8 cellular contexts compared by ENCODE assay signal in the genomic region with DNA sequence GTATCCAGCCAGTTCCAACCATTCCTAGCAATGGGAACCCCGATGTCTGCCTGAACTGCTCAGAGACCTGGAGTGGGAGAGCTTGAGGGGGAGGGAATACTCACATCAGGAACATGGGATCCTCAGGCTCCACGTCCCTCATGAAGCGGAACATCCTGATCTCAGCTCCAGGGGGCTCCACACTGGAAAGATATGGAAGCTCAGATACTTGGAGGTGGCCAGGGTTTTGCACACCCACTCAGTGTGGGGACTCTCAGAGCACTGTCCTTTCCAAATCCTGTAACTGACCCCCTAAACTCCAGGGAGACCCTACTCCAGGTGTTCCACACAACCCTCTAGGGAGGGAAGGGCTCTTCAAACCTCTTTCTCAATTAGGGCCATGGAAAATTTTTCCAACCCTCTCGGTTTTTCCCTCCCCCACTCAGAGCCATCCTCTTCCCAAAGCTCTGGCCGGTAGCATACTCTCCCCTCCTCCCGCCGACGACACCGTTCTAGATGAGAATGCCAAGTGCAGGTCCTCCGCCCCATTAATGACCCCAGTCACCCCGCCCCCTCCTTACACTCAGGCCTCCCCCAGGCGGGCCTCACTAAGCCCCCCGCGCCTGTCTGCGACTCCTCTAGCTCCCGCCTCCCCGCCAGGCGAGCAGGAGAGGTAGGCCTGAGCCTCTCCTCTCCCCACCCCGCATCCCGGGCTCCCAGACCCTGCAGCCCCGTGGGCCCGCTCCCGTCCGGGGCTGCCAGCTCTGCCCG. TPM values are rescaled to one million over a fixed set of nuclear protein-coding genes. Genes with fewer than 3 reads are reported as not detected.
DNase-seq lines count a peak whose midpoint lies in the region; ATAC-seq and TF ChIP-seq lines count a peak whose summit lies in the region.

No MANE protein-coding gene starts in this region.

- TSS peak; percentile 46 for BruUV-seq in PC-3 (replicated peaks; lab: Mats Ljungman, UMichigan)

- H3K9ac ChIP-seq in PC-3 (ENCODE audit: low read length) = peak overlapping the region; percentile 97

- peak; percentile 45 for DNase-seq in Ammon's horn (ENCODE audit: low spot score)
- peak; percentile 52 for DNase-seq in H4 (ENCODE audit: low spot score)
- DNase-seq in PC-3 = peak; percentile 17
- DNase-seq in central memory CD8-positive, alpha-beta T cell (ENCODE audit: low spot score in 2 of 2) = no peak
- peak; percentile 84 for DNase-seq in left kidney (ENCODE audit: low read depth, low spot score)
- no peak for DNase-seq in GM13976 (ENCODE audit: low spot score)
- DNase-seq in NCI-H2196 treated with DMSO at 0.1 percent for 48 hours (lab: John Stamatoyannopoulos, UW; ENCODE audit: unreplicated experiment) = no peak

- peaks cover 27% of the 10 kb centered on the region for H3K4me1 Mint-ChIP-seq in central memory CD8-positive, alpha-beta T cell
- H3K4me1 Mint-ChIP-seq in stimulated activated memory B cell treated with anti-CD40 and anti-IgM and Interleukin-4, amounts not matched to agents 10 μg/mL and 1 μg/mL and 100 μg/mL, for 72 hours = peaks cover 36% of the 10 kb centered on the region

- H3K27me3 Mint-ChIP-seq in central memory CD8-positive, alpha-beta T cell = no peaks in the 10 kb centered on the region
- no peaks in the 10 kb centered on the region for H3K27me3 Mint-ChIP-seq in stimulated activated memory B cell treated with anti-CD40 and anti-IgM and Interleukin-4, amounts not matched to agents 10 μg/mL and 1 μg/mL and 100 μg/mL, for 72 hours

- peaks cover 12% of the 10 kb centered on the region for H3K4me1 ChIP-seq in PC-3 (ENCODE audit: insufficient read depth, low read length)

- in situ Hi-C loops in GM13976 (cut with MboI; ENCODE audit: low sequenced_read_pairs, unreplicated experiment) = loop anchor here (10.0 kb wide), 1 partner anchor 72 kb away; a partner anchor contains a TSS

- H3K36me3 ChIP-seq in PC-3 (ENCODE audit: low read depth, low read length) = peaks cover 14% of the 10 kb centered on the region; the same call in 1 of the 2 replicates

- no peaks in the 10 kb centered on the region for H3K9me3 Mint-ChIP-seq in central memory CD8-positive, alpha-beta T cell
- no peaks in the 10 kb centered on the region for H3K9me3 Mint-ChIP-seq in stimulated activated memory B cell treated with anti-CD40 and anti-IgM and Interleukin-4, amounts not matched to agents 10 μg/mL and 1 μg/mL and 100 μg/mL, for 72 hours

- POLR2A ChIA-PET in PC-3 (lab: Charles Lee; ENCODE audit: unreplicated experiment) = interaction anchor here (0.6 to 1.9 kb wide), 4 partner anchors 13 to 63 kb away, joined by 4 to 14 read pairs (median 9); a partner anchor contains a TSS

- CTCF ChIA-PET in PC-3 (lab: Charles Lee) = interaction anchor here (0.6 to 1.8 kb wide), 6 partner anchors 10 to 56 kb away, joined by 3 to 24 read pairs (median 4); a partner anchor contains a TSS

- no peaks in the 10 kb centered on the region for H3K9me3 ChIP-seq in PC-3 (ENCODE audit: low read length)

- no peaks in the 10 kb centered on the region for H3F3A ChIP-seq in PC-3 (ENCODE audit: low read length, unreplicated experiment)

- peaks cover 4% of the 10 kb centered on the region; the same call in 1 of the 2 replicates for H4K20me1 ChIP-seq in PC-3 (ENCODE audit: low read length)

- intact Hi-C loops in PC-3 (cut with micrococcal nuclease) = loop anchor here (2.0 to 5.0 kb wide), 2 partner anchors 14 to 100 kb away; a partner anchor contains a TSS

- no peak; the same call in 1 of the 2 replicates for ATAC-seq in PC-3
- ATAC-seq in central memory CD8-positive, alpha-beta T cell (replicated peaks; ENCODE audit: extremely low read depth, poor library complexity, severe bottlenecking) = peak; percentile 1
- peak; percentile 1 for ATAC-seq in stimulated activated memory B cell treated with anti-CD40 and anti-IgM and Interleukin-4, amounts not matched to agents 10 μg/mL and 1 μg/mL and 100 μg/mL, for 72 hours

- peak; percentile 44 for TF ChIP-seq CTCF in PC-3 (conservative IDR thresholded peaks at IDR 0.05; ENCODE audit: low read depth, low read length)
- no peak for TF ChIP-seq CTCF in GM13976 (IDR thresholded peaks at IDR 0.05; ENCODE audit: borderline replicate concordance, control extremely low read depth, extremely low read depth, insufficient read depth, missing control alignments)

- peak overlapping the region; percentile 95 for H3K27ac Mint-ChIP-seq in central memory CD8-positive, alpha-beta T cell (ENCODE audit: low read depth)
- peak overlapping the region; percentile 98 for H3K27ac Mint-ChIP-seq in stimulated activated memory B cell treated with anti-CD40 and anti-IgM and Interleukin-4, amounts not matched to agents 10 μg/mL and 1 μg/mL and 100 μg/mL, for 72 hours

- H3K36me3 Mint-ChIP-seq in central memory CD8-positive, alpha-beta T cell (ENCODE audit: insufficient read depth) = peaks cover 31% of the 10 kb centered on the region
- peaks cover 42% of the 10 kb centered on the region for H3K36me3 Mint-ChIP-seq in stimulated activated memory B cell treated with anti-CD40 and anti-IgM and Interleukin-4, amounts not matched to agents 10 μg/mL and 1 μg/mL and 100 μg/mL, for 72 hours

- H3K4me3 ChIP-seq in PC-3 (ENCODE audit: low read length) = peak overlapping the region; percentile 91

- H3K27me3 ChIP-seq in PC-3 (ENCODE audit: low read length) = no peaks in the 10 kb centered on the region

- peak overlapping the region; percentile 95 for H3K4me3 Mint-ChIP-seq in central memory CD8-positive, alpha-beta T cell
- peak overlapping the region; percentile 94 for H3K4me3 Mint-ChIP-seq in stimulated activated memory B cell treated with anti-CD40 and anti-IgM and Interleukin-4, amounts not matched to agents 10 μg/mL and 1 μg/mL and 100 μg/mL, for 72 hours

- H3K79me2 ChIP-seq in PC-3 (ENCODE audit: low read length) = peaks cover 23% of the 10 kb centered on the region

- H3K9me2 ChIP-seq in PC-3 (replicated peaks; ENCODE audit: low read length) = no peaks in the 10 kb centered on the region

- H3K4me2 ChIP-seq in PC-3 (ENCODE audit: low read length) = peak overlapping the region; percentile 99

- H3K27ac ChIP-seq in PC-3 (ENCODE audit: low read length) = peak overlapping the region; percentile 89

- peak overlapping the region; percentile 96 for H2AFZ ChIP-seq in PC-3 (ENCODE audit: low read length)

RNA-seq across cellular contexts. Expression of a gene that starts 0.6 kb away (rescaled TPM):
- 314 and 332 TPM in 2 replicates for total RNA-seq in H4 (2014; rRNA removed; shearing (Covaris generic))
- 222 and 248 TPM in 2 replicates for total RNA-seq in PC-3 (2014; rRNA removed)

RNA-seq across cellular contexts. Expression of a gene that starts 13.8 kb away (rescaled TPM):
- total RNA-seq in H4 (2014; rRNA removed; shearing (Covaris generic)) = 122 and 133 TPM in 2 replicates
- total RNA-seq in PC-3 (2014; rRNA removed) = 46.4 and 84.7 TPM in 2 replicates

RNA-seq across cellular contexts. Expression of a gene that starts 20.0 kb away (rescaled TPM):
- total RNA-seq in H4 (2014; rRNA removed; shearing (Covaris generic)) = 0.06 TPM in 1 of 2 replicates, not detected in the other
- 0.40 and 0.58 TPM in 2 replicates for total RNA-seq in PC-3 (2014; rRNA removed)

RNA-seq across cellular contexts. Expression of a gene that starts 28.5 kb away (rescaled TPM):
- 93.8 and 93.9 TPM in 2 replicates for total RNA-seq in H4 (2014; rRNA removed; shearing (Covaris generic))
- total RNA-seq in PC-3 (2014; rRNA removed) = 82.3 and 86.9 TPM in 2 replicates

RNA-seq across cellular contexts. Expression of a gene that starts 37.0 kb away (rescaled TPM):
- total RNA-seq in H4 (2014; rRNA removed; shearing (Covaris generic)) = 0.12 TPM in 1 of 2 replicates, not detected in the other
- 0.23 TPM in 1 of 2 replicates, not detected in the other for total RNA-seq in PC-3 (2014; rRNA removed)

Comparison
In these comparisons a context has a peak if more than half of its experiments do, and no peak if none do; other contexts are left out.
1. DNase-seq: peak in Ammon's horn (single experiment), H4 (single experiment), PC-3 (single experiment) and left kidney (single experiment); none in central memory CD8-positive, alpha-beta T cell (0 of 2), GM13976 (single experiment) and NCI-H2196 treated with DMSO at 0.1 percent for 48 hours (single experiment).